In genomic region chr16:69014811-69015210, GRCh38 we compare ENCODE assay signal across 21 cellular contexts.
"Had no signal": no experiment of that assay in that cellular context is flagged by ENCODE, and none has a peak within 500 bp of the region (broad histone marks: within the 10 kb centered on the region; RNA-seq: fewer than 3 reads in every experiment).

No MANE protein-coding gene starts in this region.

- H3K4me3 Mint-ChIP-seq: effector memory CD8-positive, alpha-beta T cell; memory B cell; mesothelial cell of epicardium; naive B cell; natural killer cell treated with Interleukin-12 subunit alpha and Interleukin-12 subunit beta and Interleukin-15 and Interleukin-18, amount 100 ng/mL, for 72 hours; stimulated activated naive B cell treated with anti-CD40 and anti-IgM and Interleukin-4, amounts not matched to agents 10 μg/mL and 1 μg/mL and 100 μg/mL, for 72 hours; stimulated activated naive CD8-positive, alpha-beta T cell treated with anti-CD3 and anti-CD28 coated beads, Interleukin-15, Interleukin-2, amounts not matched to agents 100 ng/mL and 50 ng/mL, for 24 hours had no signal

- DNase-seq: cortex of kidney; effector memory CD8-positive, alpha-beta T cell; erythroblast; esophagus squamous epithelium; left ventricle myocardium superior; lower lobe of right lung; mucosa of descending colon; naive B cell; occipital lobe; ovary; retina; right lobe of liver; small intestine; stimulated activated CD4-positive, alpha-beta T cell treated with anti-CD3 and anti-CD28 coated beads, Interleukin-15, amount 100 ng/mL, for 24 hours; stimulated activated CD4-positive, alpha-beta T cell treated with anti-CD3 and anti-CD28 coated beads, Interleukin-2, amount 100 ng/mL, for 48 hours; stimulated activated naive B cell treated with anti-CD40 and anti-IgM and Interleukin-4, amounts not matched to agents 10 μg/mL and 1 μg/mL and 100 μg/mL, for 72 hours; upper lobe of left lung had no signal

- H3K27ac Mint-ChIP-seq: effector memory CD8-positive, alpha-beta T cell; memory B cell; mesothelial cell of epicardium; naive B cell; natural killer cell treated with Interleukin-12 subunit alpha and Interleukin-12 subunit beta and Interleukin-15 and Interleukin-18, amount 100 ng/mL, for 72 hours; stimulated activated naive B cell treated with anti-CD40 and anti-IgM and Interleukin-4, amounts not matched to agents 10 μg/mL and 1 μg/mL and 100 μg/mL, for 72 hours; stimulated activated naive CD8-positive, alpha-beta T cell treated with anti-CD3 and anti-CD28 coated beads, Interleukin-15, Interleukin-2, amounts not matched to agents 100 ng/mL and 50 ng/mL, for 24 hours had no signal

- H3K36me3 Mint-ChIP-seq: mesothelial cell of epicardium; natural killer cell treated with Interleukin-12 subunit alpha and Interleukin-12 subunit beta and Interleukin-15 and Interleukin-18, amount 100 ng/mL, for 72 hours had no signal

- H3K9me3 Mint-ChIP-seq: effector memory CD8-positive, alpha-beta T cell; memory B cell; mesothelial cell of epicardium; naive B cell; natural killer cell treated with Interleukin-12 subunit alpha and Interleukin-12 subunit beta and Interleukin-15 and Interleukin-18, amount 100 ng/mL, for 72 hours; stimulated activated naive B cell treated with anti-CD40 and anti-IgM and Interleukin-4, amounts not matched to agents 10 μg/mL and 1 μg/mL and 100 μg/mL, for 72 hours; stimulated activated naive CD8-positive, alpha-beta T cell treated with anti-CD3 and anti-CD28 coated beads, Interleukin-15, Interleukin-2, amounts not matched to agents 100 ng/mL and 50 ng/mL, for 24 hours had no signal

- H3K27me3 Mint-ChIP-seq: effector memory CD8-positive, alpha-beta T cell; memory B cell; naive B cell; natural killer cell treated with Interleukin-12 subunit alpha and Interleukin-12 subunit beta and Interleukin-15 and Interleukin-18, amount 100 ng/mL, for 72 hours; stimulated activated naive B cell treated with anti-CD40 and anti-IgM and Interleukin-4, amounts not matched to agents 10 μg/mL and 1 μg/mL and 100 μg/mL, for 72 hours; stimulated activated naive CD8-positive, alpha-beta T cell treated with anti-CD3 and anti-CD28 coated beads, Interleukin-15, Interleukin-2, amounts not matched to agents 100 ng/mL and 50 ng/mL, for 24 hours had no signal

- H3K4me1 Mint-ChIP-seq: memory B cell, naive B cell had no signal

- ATAC-seq: effector memory CD8-positive, alpha-beta T cell; left ventricle myocardium superior; lower lobe of right lung; mucosa of descending colon; natural killer cell treated with Interleukin-12 subunit alpha and Interleukin-12 subunit beta and Interleukin-15 and Interleukin-18, amount 100 ng/mL, for 72 hours; right lobe of liver; stimulated activated naive B cell treated with anti-CD40 and anti-IgM and Interleukin-4, amounts not matched to agents 10 μg/mL and 1 μg/mL and 100 μg/mL, for 72 hours had no signal
